Comparison of ENCODE assay signal across 8 cellular contexts in genomic region chr16:56425439-56425832, GRCh38. TPM values are rescaled to one million over a fixed set of nuclear protein-coding genes. Genes with fewer than 3 reads are reported as not detected.
DNase-seq lines count a peak whose midpoint lies in the region; ATAC-seq, FAIRE-seq and TF ChIP-seq lines count a peak whose summit lies in the region.

Gene AMFR, minus strand, starts transcription at chr16:56425545. Its CDS starts 218 bp downstream, at chr16:56425327.

- peak; percentile 56 for FAIRE-seq in urothelium cell line (lab: Jason Lieb, UNC)

- ATAC-seq in GM21515 (IDR thresholded peaks at IDR 0.05; ENCODE audit: unreplicated experiment) (peak; percentile 69), left ventricle myocardium superior (peak; percentile 97)

- intact Hi-C loops in left ventricle myocardium superior (cut with micrococcal nuclease), result no loop called here
- intact Hi-C loops in prostate gland (cut with DNase I), result no loop called here

- peak within 1 kb of the TSS; percentile 82 to 85 for H3K27ac ChIP-seq in prostate gland

- peak in 3 of 4 experiments; percentile 29 to 85 (median 55) for TF ChIP-seq CTCF in prostate gland (IDR thresholded peaks at IDR 0.05)

- DNase-seq in ELF-1 (ENCODE audit: low read depth, low spot score) (peak; percentile 60), HuH-7 (ENCODE audit: low spot score) (peak; percentile 71), T follicular helper cell (ENCODE audit: low read depth) (peak; percentile 50), amygdala (lab: John Stamatoyannopoulos, UW) (peak in 36 of 56 donors; percentile 14 to 72 (median 40)), left ventricle myocardium superior (peak; percentile 89), prostate gland (ENCODE audit: low spot score) (peak; percentile 37), urothelium cell line (ENCODE audit: low spot score) (peak; percentile 95)

- peaks cover 2% of the 10 kb centered on the region for H3K4me1 ChIP-seq in prostate gland (replicated peaks)

- H3K36me3 ChIP-seq in prostate gland, result no peaks in the 10 kb centered on the region

- H3K27me3 ChIP-seq in prostate gland (replicated peaks; ENCODE audit: insufficient read depth), result no peaks in the 10 kb centered on the region

- peak; percentile 11 for TF ChIP-seq POLR2A in prostate gland (IDR thresholded peaks at IDR 0.05)

- 0% methylated on average over 20 of the region's 57 CpGs for WGBS in prostate gland

- no peaks in the 10 kb centered on the region for H3K9me3 ChIP-seq in prostate gland

- peak within 1 kb of the TSS; percentile 79 to 87 for H3K4me3 ChIP-seq in prostate gland

RNA-seq across cellular contexts. Expression of gene AMFR, which starts in this region (rescaled TPM):
- total RNA-seq in left ventricle myocardium superior, result 59.1 TPM
- 100 to 1,000 TPM; 123 to 261 TPM for total RNA-seq in prostate gland

Comparison
In these comparisons a context has a peak if more than half of its experiments do, and no peak if none do; other contexts are left out.
1. Peak in every context shown above with its lines: DNase-seq, ATAC-seq, H3K4me3 ChIP-seq and H3K27ac ChIP-seq.
2. DNase-seq: peak in every context shown above with its lines; median percentile 95 in urothelium cell line; 89 in left ventricle myocardium superior; 71 in HuH-7; 60 in ELF-1; 50 in T follicular helper cell; 40 in amygdala; 37 in prostate gland.